9 cellular contexts compared by ENCODE assay signal in the genomic region with DNA sequence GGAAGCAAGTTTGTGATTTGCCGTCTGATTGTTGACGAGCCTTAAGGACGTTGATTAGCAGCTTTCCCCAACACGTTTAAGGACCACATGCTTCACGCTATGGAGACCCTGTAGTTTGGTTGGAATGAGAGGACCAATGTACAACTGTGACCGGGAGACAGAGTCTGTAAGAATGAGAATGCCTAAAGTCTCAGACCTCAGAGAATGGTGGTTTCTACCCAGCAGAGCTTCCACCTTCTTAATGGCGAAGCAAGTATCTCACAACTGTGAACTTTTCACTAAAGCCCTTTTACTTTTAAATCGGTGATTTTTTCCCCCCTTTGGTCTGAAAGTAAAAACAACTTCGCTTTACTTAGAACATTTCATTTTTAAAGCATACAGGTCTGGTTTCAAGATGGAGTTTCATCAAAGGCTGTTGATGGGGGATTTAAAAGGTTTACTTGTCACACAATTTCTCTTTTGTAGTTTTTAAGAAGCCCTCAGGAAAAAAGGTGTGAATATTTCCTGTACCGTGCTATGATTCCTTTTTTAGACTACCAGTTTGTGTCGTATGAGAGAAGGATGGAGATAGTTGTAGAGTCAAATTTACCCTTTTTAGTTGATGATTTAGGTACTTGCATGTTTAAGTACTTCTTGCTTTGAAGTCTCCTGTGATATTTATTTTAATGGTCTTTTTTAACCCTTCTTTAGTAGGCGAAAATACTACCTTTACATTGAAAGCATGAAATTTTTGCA. TPM values are rescaled to one million over a fixed set of nuclear protein-coding genes. Genes with fewer than 3 reads are reported as not detected.
A peak's percentile ranks its signal among the peaks of the same experiment; 100 is the strongest.
DNase-seq lines count a peak whose midpoint lies in the region; ATAC-seq, FAIRE-seq and TF ChIP-seq lines count a peak whose summit lies in the region.
"Had no signal": no experiment of that assay in that cellular context is flagged by ENCODE, and none has a peak within 500 bp of the region (broad histone marks: within the 10 kb centered on the region; RNA-seq: fewer than 3 reads in every experiment).

No MANE protein-coding gene starts in this region.

- no peak for FAIRE-seq in small intestine (lab: Jason Lieb, UNC)
- FAIRE-seq: K562 had no signal

- peak; percentile 25 for DNase-seq in DMS 273 (lab: John Stamatoyannopoulos, UW; ENCODE audit: unreplicated experiment)
- DNase-seq in DMS 273 treated with DMSO at 0.1 percent for 48 hours (lab: John Stamatoyannopoulos, UW), result no peak
- DNase-seq in SW480 (ENCODE audit: low spot score), result peak; percentile 11
- no peak for DNase-seq in glutamatergic neuron
- DNase-seq in small intestine, result no peak
- no peak for DNase-seq in stimulated activated CD4-positive, alpha-beta T cell treated with anti-CD3 and anti-CD28 coated beads, Interleukin-4, amount 100 ng/mL, for 4 hours
- DNase-seq in NCI-H2081 (lab: John Stamatoyannopoulos, UW), result no peak

- H3K4me1 Mint-ChIP-seq in glutamatergic neuron (ENCODE audit: low read depth, unreplicated experiment), result peaks cover 18% of the 10 kb centered on the region

- H3K9me3 ChIP-seq in small intestine (ENCODE audit: control insufficient read depth, low read depth), result no peaks in the 10 kb centered on the region

- peak overlapping the region; percentile 25 for H3K27ac Mint-ChIP-seq in glutamatergic neuron (ENCODE audit: unreplicated experiment)

- peaks cover 5% of the 10 kb centered on the region for H3K9me3 Mint-ChIP-seq in glutamatergic neuron (ENCODE audit: unreplicated experiment)

- no peaks in the 10 kb centered on the region for H3K36me3 Mint-ChIP-seq in glutamatergic neuron (ENCODE audit: unreplicated experiment)

- 27 to 35% (median 28%) methylated on average over 12 of the region's 12 CpGs for WGBS in small intestine, 3 donors

- H3K27ac ChIP-seq in small intestine (ENCODE audit: low read depth in 1 of 2, low read length in 1 of 2), result peak overlapping the region in 1 of 2 donors; percentile 72

- no peak for TF ChIP-seq CTCF in glutamatergic neuron (IDR thresholded peaks at IDR 0.05; ENCODE audit: partially characterized antibody, unreplicated experiment)

- no peaks in the 10 kb centered on the region for H3K27me3 ChIP-seq in small intestine (ENCODE audit: control insufficient read depth in 2 of 2, insufficient read depth in 2 of 2, low read length in 2 of 2)

- peak overlapping the region; percentile 38 to 65 for H3K4me3 ChIP-seq in small intestine (ENCODE audit: low read depth in 1 of 2, low read length in 2 of 2)
- H3K4me3 ChIP-seq: K562 had no signal

- no peak for ATAC-seq in GM21737 (IDR thresholded peaks at IDR 0.05; ENCODE audit: unreplicated experiment)

- peaks cover 0 to 3% of the 10 kb centered on the region in 2 donors for H3K4me1 ChIP-seq in small intestine (ENCODE audit: control insufficient read depth in 2 of 2, insufficient read depth in 1 of 2, low read depth in 1 of 2, low read length in 1 of 2)

- H3K4me3 Mint-ChIP-seq in glutamatergic neuron (ENCODE audit: unreplicated experiment), result peak overlapping the region; percentile 95

- H3K36me3 ChIP-seq in small intestine (ENCODE audit: control insufficient read depth in 2 of 2, insufficient read depth in 2 of 2, low read length in 2 of 2), result no peaks in the 10 kb centered on the region

- H3K27me3 Mint-ChIP-seq in glutamatergic neuron (ENCODE audit: unreplicated experiment), result peaks cover 2% of the 10 kb centered on the region

RNA-seq across cellular contexts. Expression of a gene that starts 1.5 kb away (rescaled TPM):
- total RNA-seq in glutamatergic neuron (ENCODE audit: unreplicated experiment), result 29.2 TPM
- polyA plus RNA-seq in small intestine, result 10 to 100 TPM in 1 of 3 donors, 1 to 10 TPM in 2; 4.9 to 10.3 (median 6.9) TPM

Comparison
In these comparisons a context has a peak if more than half of its experiments do, and no peak if none do; other contexts are left out.
1. DNase-seq: peak in DMS 273 (single experiment) and SW480 (single experiment); none in DMS 273 treated with DMSO at 0.1 percent for 48 hours (single experiment), glutamatergic neuron (single experiment), small intestine (single experiment), stimulated activated CD4-positive, alpha-beta T cell treated with anti-CD3 and anti-CD28 coated beads, Interleukin-4, amount 100 ng/mL, for 4 hours (0 of 2) and NCI-H2081 (0 of 2).